In the genomic region with DNA sequence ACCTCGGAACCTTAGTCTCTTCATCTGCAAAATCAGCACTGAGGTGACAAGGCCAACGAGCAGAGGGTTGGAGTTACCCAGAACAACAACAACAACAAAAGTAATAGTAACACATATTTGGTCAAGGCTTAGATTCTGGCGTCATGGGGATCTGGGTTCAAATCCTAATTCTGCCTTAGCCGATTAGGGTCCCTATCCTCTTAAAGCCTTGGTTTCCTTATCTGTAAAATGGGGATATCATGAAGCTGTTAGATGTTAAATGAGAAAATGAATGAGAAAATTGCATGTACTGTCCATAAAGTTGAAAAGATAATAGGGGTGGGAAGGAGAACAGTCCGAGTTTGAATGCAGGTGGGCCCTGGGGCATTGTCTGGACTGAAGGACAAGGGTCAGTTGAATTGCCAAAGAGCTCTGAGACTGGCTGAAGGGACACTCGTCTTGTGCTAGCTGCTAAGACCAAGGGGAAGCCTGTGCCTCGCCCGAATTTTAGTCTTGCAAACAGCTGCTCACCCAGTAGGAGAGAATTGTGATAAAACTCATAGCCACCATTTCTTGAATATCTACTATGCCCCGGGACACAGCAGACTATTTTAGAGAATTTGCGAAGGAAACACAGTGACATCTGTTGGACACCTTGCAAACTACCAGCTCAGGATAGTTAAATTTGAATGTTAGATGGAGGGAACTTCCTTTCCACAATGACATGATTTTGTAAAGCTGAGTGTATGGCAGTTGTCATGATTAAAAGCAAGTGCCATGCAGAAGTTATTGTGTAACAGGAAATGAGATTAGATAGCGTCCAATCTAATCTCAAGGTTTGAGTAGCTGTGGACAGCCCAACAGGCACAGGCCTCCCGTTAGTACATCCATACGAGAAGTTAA, we compare ENCODE assay signal across 9 cellular contexts. TPM values are rescaled to one million over a fixed set of nuclear protein-coding genes. Genes with fewer than 3 reads are reported as not detected.
DNase-seq lines count a peak whose midpoint lies in the region; ATAC-seq lines count a peak whose summit lies in the region.
"Had no signal": no experiment of that assay in that cellular context is flagged by ENCODE, and none has a peak within 500 bp of the region (broad histone marks: within the 10 kb centered on the region; RNA-seq: fewer than 3 reads in every experiment).

No MANE protein-coding gene starts in this region.

- no peak for ATAC-seq in GM19467 (IDR thresholded peaks at IDR 0.05; ENCODE audit: unreplicated experiment)

- DNase-seq in activated CD8-positive, alpha-beta memory T cell treated with anti-CD3 and anti-CD28 coated beads, Interleukin-2, amount 50 U/mL, for 1 hour (ENCODE audit: extremely low read depth), result peak; percentile 4
- no peak for DNase-seq in activated CD8-positive, alpha-beta memory T cell treated with anti-CD3 and anti-CD28 coated beads, Interleukin-2, amount 50 U/mL, for 48 hours
- DNase-seq in Kasumi-1 (lab: John Stamatoyannopoulos, UW) (peak; percentile 87 to 91), RPMI7951 (ENCODE audit: low read depth) (peak; percentile 51), astrocyte of the hippocampus (ENCODE audit: low read depth, low spot score) (peak; percentile 72), iPS DF 4.7 (ENCODE audit: extremely low read depth, low spot score) (peak; percentile 38)
- DNase-seq in stimulated activated CD8-positive, alpha-beta memory T cell treated with anti-CD3 and anti-CD28 coated beads, Interleukin-15, amount 100 ng/mL, for 1 hour (ENCODE audit: low read depth), result peak; percentile 6

RNA-seq across cellular contexts. Expression of a gene that starts 6.8 kb away (rescaled TPM):
- total RNA-seq in RPMI7951 (2014; rRNA removed; shearing (Covaris generic)), result not detected in 2 replicates
- total RNA-seq: temporal lobe had no signal

RNA-seq across cellular contexts. Expression of a gene that starts 44.7 kb away (rescaled TPM):
- total RNA-seq in RPMI7951 (2014; rRNA removed; shearing (Covaris generic)), result 10.0 and 11.3 TPM in 2 replicates
